ENCODE assay signal across 27 cellular contexts in genomic region chr4:68167166-68167565, GRCh38. TPM values are rescaled to one million over a fixed set of nuclear protein-coding genes. Genes with fewer than 3 reads are reported as not detected.
DNase-seq lines count a peak whose midpoint lies in the region; FAIRE-seq and TF ChIP-seq lines count a peak whose summit lies in the region.
"Had no signal": no experiment of that assay in that cellular context is flagged by ENCODE, and none has a peak within 500 bp of the region (broad histone marks: within the 10 kb centered on the region; RNA-seq: fewer than 3 reads in every experiment).

No MANE protein-coding gene starts in this region.

- H3K9ac ChIP-seq in H1 (replicated peaks in 1 of 4; ENCODE audit: extremely low read depth in 1 of 4, low read depth in 3 of 4, low read length in 3 of 4) (no peak overlapping the region), smooth muscle cell (ENCODE audit: low read depth) (no peak overlapping the region)
- H3K9ac ChIP-seq: BLaER1 had no signal

- H3K79me1 ChIP-seq in H1 (ENCODE audit: low read depth, low read length), result no peaks in the 10 kb centered on the region

- FAIRE-seq in H1 (lab: Jason Lieb, UNC), result no peak
- FAIRE-seq: A549, G401.6, GM12891, GM19239 had no signal

- H3K56ac ChIP-seq in H1 (replicated peaks; ENCODE audit: insufficient read length, low read depth, low read length), result no peak overlapping the region

- H3K27ac ChIP-seq in H1 (ENCODE audit: low read depth, low read length), result no peak overlapping the region
- H3K27ac ChIP-seq in smooth muscle cell (ENCODE audit: low read depth), result no peak overlapping the region
- no peak overlapping the region for H3K27ac ChIP-seq in spleen
- H3K27ac ChIP-seq: 22Rv1, A549, BLaER1 had no signal

- 0 out of 2 replicates have a peak overlapping the region, but pooled peaks have one; percentile 12 for H2AFZ ChIP-seq in H1 (ENCODE audit: low read length)
- no peak overlapping the region for H2AFZ ChIP-seq in smooth muscle cell (ENCODE audit: low read depth)

- no peaks in the 10 kb centered on the region for H3K9me3 ChIP-seq in H1 (ENCODE audit: insufficient read depth in 2 of 2, low read depth in 1 of 2, low read length in 1 of 2)
- H3K9me3 ChIP-seq in smooth muscle cell (replicated peaks; ENCODE audit: low read depth), result no peaks in the 10 kb centered on the region
- H3K9me3 ChIP-seq in spleen, result no peaks in the 10 kb centered on the region
- H3K9me3 ChIP-seq: A549, BE2C, BLaER1 had no signal

- no peak overlapping the region for H3K23ac ChIP-seq in H1 (ENCODE audit: insufficient read length)

- no peaks in the 10 kb centered on the region for H3F3A ChIP-seq in smooth muscle cell (ENCODE audit: low read depth)

- H3K27me3 ChIP-seq in H1 (replicated peaks in 1 of 4; ENCODE audit: control insufficient read depth in 3 of 4, extremely low read depth in 1 of 4, insufficient read depth in 3 of 4, low read length in 3 of 4) (no peaks in the 10 kb centered on the region), smooth muscle cell (ENCODE audit: low read depth) (no peaks in the 10 kb centered on the region), spleen (replicated peaks in 1 of 7) (peaks cover 0 to 4% (median 0%) of the 10 kb centered on the region in 7 donors)
- H3K27me3 ChIP-seq: BE2C, BLaER1 had no signal

- no peak overlapping the region for H4K5ac ChIP-seq in H1 (ENCODE audit: insufficient read length, low read depth, low read length)

- no peak overlapping the region for H3K4ac ChIP-seq in H1 (replicated peaks; ENCODE audit: insufficient read length, low read depth, low read length)

- H2BK12ac ChIP-seq in H1 (ENCODE audit: low read depth, low read length), result no peak overlapping the region

- H3K23me2 ChIP-seq in H1 (ENCODE audit: low read depth, low read length), result no peaks in the 10 kb centered on the region

- H4K91ac ChIP-seq in H1 (replicated peaks; ENCODE audit: insufficient read length, low read length), result no peak overlapping the region

- H3K4me1 ChIP-seq in H1 (replicated peaks in 1 of 4; ENCODE audit: control insufficient read depth in 3 of 4, insufficient read depth in 4 of 4, low read length in 3 of 4), result no peaks in the 10 kb centered on the region
- no peaks in the 10 kb centered on the region for H3K4me1 ChIP-seq in smooth muscle cell (ENCODE audit: low read depth)
- no peaks in the 10 kb centered on the region for H3K4me1 ChIP-seq in spleen
- H3K4me1 ChIP-seq: A549, BE2C, BLaER1 had no signal

- H3K4me2 ChIP-seq in H1 (ENCODE audit: insufficient read depth in 1 of 2, low read depth in 2 of 2, low read length in 2 of 2) (no peak overlapping the region), smooth muscle cell (no peak overlapping the region)
- H3K4me2 ChIP-seq: A549, BLaER1 had no signal

- H2BK15ac ChIP-seq in H1 (ENCODE audit: low read length), result no peak overlapping the region

- no peak for TF ChIP-seq POLR2A in H1 (IDR thresholded peaks at IDR 0.05; ENCODE audit: control extremely low read depth in 1 of 2, low read depth in 2 of 2, low read length in 2 of 2)
- TF ChIP-seq POLR2A in spleen (IDR thresholded peaks at IDR 0.05), result no peak

- no peak overlapping the region for H2BK120ac ChIP-seq in H1 (replicated peaks; ENCODE audit: low read depth, low read length)

- H3K4me3 ChIP-seq in H1 (ENCODE audit: extremely low read depth in 1 of 4, insufficient read depth in 2 of 4, low read depth in 3 of 4, low read length in 4 of 4) (no peak overlapping the region), smooth muscle cell (no peak overlapping the region), spleen (no peak overlapping the region)
- H3K4me3 ChIP-seq: A549, BLaER1 had no signal

- H3K79me2 ChIP-seq in H1 (ENCODE audit: control insufficient read depth in 1 of 2, insufficient read depth in 2 of 2, low read length in 2 of 2) (no peaks in the 10 kb centered on the region), smooth muscle cell (ENCODE audit: low read depth) (no peaks in the 10 kb centered on the region)

- POLR2A ChIA-PET in H1 (lab: Charles Lee; ENCODE audit: partially characterized antibody), result no interaction called here

- TF ChIP-seq RAD21 in H1 (IDR thresholded peaks at IDR 0.05 in 1 of 2, conservative IDR thresholded peaks at IDR 0.05 in 1 of 2; ENCODE audit: low read depth in 2 of 2, low read length in 2 of 2), result no peak

- H4K20me1 ChIP-seq in H1 (replicated peaks in 1 of 2; ENCODE audit: control insufficient read depth in 1 of 2, insufficient read depth in 2 of 2, low read length in 2 of 2), result no peaks in the 10 kb centered on the region
- H4K20me1 ChIP-seq in smooth muscle cell (ENCODE audit: low read depth), result no peaks in the 10 kb centered on the region
- H4K20me1 ChIP-seq: BLaER1 had no signal

- TF ChIP-seq EP300 in H1 (IDR thresholded peaks at IDR 0.05; ENCODE audit: borderline replicate concordance in 1 of 2, low read depth in 2 of 2, low read length in 2 of 2), result no peak

- no peak overlapping the region for H3K14ac ChIP-seq in H1 (ENCODE audit: insufficient read length)

- H3K18ac ChIP-seq in H1 (ENCODE audit: extremely low read depth, low read length), result no peak overlapping the region

- WGBS in H1 (ENCODE audit: extremely low coverage in 1 of 2, insufficient coverage in 1 of 2, insufficient read length in 1 of 2, insufficient replicate concordance in 2 of 2, low coverage in 1 of 2, low lambda C conversion rate in 2 of 2, missing lambda C conversion rate in 1 of 2), 2 experiments, result 69% methylated on average over 2 of the region's 2 CpGs; no CpG with 5 or more reads in 1 of the 2 experiments
- 82% methylated on average over 2 of the region's 2 CpGs for WGBS in smooth muscle cell (ENCODE audit: low lambda C conversion rate)
- 51 to 55% (median 54%) methylated on average over 2 of the region's 2 CpGs for WGBS in spleen, 5 donors

- CTCF ChIA-PET in H1 (lab: Charles Lee; ENCODE audit: partially characterized antibody), result interaction anchor here (1.4 to 2.1 kb wide), 3 partner anchors 9 to 249 kb away, joined by 4 to 12 read pairs (median 7); no protein-coding TSS in a partner anchor

- H2AK5ac ChIP-seq in H1 (ENCODE audit: low read depth, low read length), result no peak overlapping the region

- intact Hi-C loops in spleen (cut with DNase I; ENCODE audit: low total_unique reads), result no loop called here

- H2BK20ac ChIP-seq in H1 (ENCODE audit: low read length), result no peak overlapping the region

- H2BK5ac ChIP-seq in H1 (ENCODE audit: low read depth, low read length), result no peak overlapping the region

- TF ChIP-seq CTCF in H1 (IDR thresholded peaks at IDR 0.05; ENCODE audit: control extremely low read depth in 1 of 3, insufficient read depth in 1 of 3, low read depth in 1 of 3, low read length in 3 of 3) (no peak), smooth muscle cell (IDR thresholded peaks at IDR 0.05; ENCODE audit: borderline replicate concordance, insufficient read depth, poor library complexity, severe bottlenecking) (no peak), spleen (IDR thresholded peaks at IDR 0.05 in 8 of 11, conservative IDR thresholded peaks at IDR 0.05 in 3 of 11) (no peak)

- H3K36me3 ChIP-seq in H1 (ENCODE audit: control insufficient read depth in 2 of 4, insufficient read depth in 4 of 4, low read length in 3 of 4) (no peaks in the 10 kb centered on the region), smooth muscle cell (ENCODE audit: low read depth) (no peaks in the 10 kb centered on the region), spleen (no peaks in the 10 kb centered on the region)
- H3K36me3 ChIP-seq: BE2C, BLaER1 had no signal

- DNase-seq in DMS 273 (lab: John Stamatoyannopoulos, UW; ENCODE audit: unreplicated experiment) (peak; percentile 17), DMS 273 treated with DMSO at 0.1 percent for 48 hours (lab: John Stamatoyannopoulos, UW) (no peak), cerebellar cortex (ENCODE audit: low spot score) (peak; percentile 42), H1 (ENCODE audit: low read depth in 1 of 2, low spot score in 2 of 2) (no peak), smooth muscle cell (lab: John Stamatoyannopoulos, UW; ENCODE audit: unreplicated experiment) (no peak), spleen (no peak)
- DNase-seq in activated effector memory CD4-positive, alpha-beta T cell treated with anti-CD3 and anti-CD28 coated beads, Interleukin-2, amount 50 U/mL, for 16 hours, result no peak
- DNase-seq: BE2C; CD4-positive, alpha-beta memory T cell; CD4-positive, CD25-positive, alpha-beta regulatory T cell; CD8-positive, alpha-beta memory T cell; COR-L47; DMS153; DMS53; DMS79; DND-41; EL; GF-D8 had no signal

- no peak overlapping the region for H4K8ac ChIP-seq in H1 (ENCODE audit: extremely low read depth, insufficient read depth, low read length)

TF ChIP-seq in H1, 55 proteins besides CTCF, POLR2A, EP300 and RAD21:
- TF ChIP-seq TBP (IDR thresholded peaks at IDR 0.05; ENCODE audit: low read depth, low read length) (no peak), SP1 (IDR thresholded peaks at IDR 0.05; ENCODE audit: low read depth, low read length) (no peak), SP4 (IDR thresholded peaks at IDR 0.05; ENCODE audit: low read length) (no peak), TAF1 (IDR thresholded peaks at IDR 0.05; ENCODE audit: low read depth, low read length) (no peak), PHF8 (conservative IDR thresholded peaks at IDR 0.05; ENCODE audit: low read depth, low read length) (no peak), TAF7 (optimal IDR thresholded peaks at IDR 0.05; ENCODE audit: borderline replicate concordance, low read depth, low read length) (no peak), KDM4A (IDR thresholded peaks at IDR 0.05; ENCODE audit: low read depth, low read length, severe bottlenecking) (no peak), FOSL1 (IDR thresholded peaks at IDR 0.05; ENCODE audit: insufficient read depth, low read depth, low read length) (no peak), GTF2F1 (IDR thresholded peaks at IDR 0.05; ENCODE audit: borderline replicate concordance, low read depth, low read length) (no peak), NRF1 (IDR thresholded peaks at IDR 0.05; ENCODE audit: low read depth, low read length) (no peak), EZH2 (IDR thresholded peaks at IDR 0.05; ENCODE audit: low read depth, low read length, severe bottlenecking) (no peak)

RNA-seq across cellular contexts. Expression of gene TMPRSS11F, which starts 37.5 kb away (rescaled TPM):
- not detected in 2 replicates for total RNA-seq in H1 (2021; fragmentation: NEBNext Ultra II Directional; extraction: Animal tissue kit (Norgen Biotek cat#: 25700))
- not detected in 2 replicates for polyA plus RNA-seq in H1 (2011; rRNA removed)
- not detected for polyA plus RNA-seq in H1 (2011; cell fraction: cytosol; rRNA removed)
- not detected for polyA plus RNA-seq in H1 (2011; cell fraction: nucleus; rRNA removed)
- polyA plus RNA-seq in H1 (2012, experiment 1 of 2), result not detected in 4 replicates
- polyA plus RNA-seq in H1 (2012, experiment 2 of 2), result not detected
- polyA plus RNA-seq in H1 (2013, experiment 1 of 2), result 0.04 TPM
- polyA plus RNA-seq in H1 (2013, experiment 2 of 2), result 0.06 TPM
- polyA minus RNA-seq in H1 (2011; rRNA and poly(A)+ RNA removed), result not detected in 2 replicates
- not detected for polyA minus RNA-seq in H1 (2011; cell fraction: cytosol; rRNA and poly(A)+ RNA removed)
- not detected for polyA minus RNA-seq in H1 (2011; cell fraction: nucleus; rRNA and poly(A)+ RNA removed)
- 0.40 and 1.0 TPM in 2 replicates for total RNA-seq in smooth muscle cell
- 0.46 TPM in 1 of 2 replicates, not detected in the other for polyA plus RNA-seq in smooth muscle cell
- not detected for total RNA-seq in spleen
- not detected for polyA plus RNA-seq in spleen
- total RNA-seq: A172; CD4-positive, alpha-beta memory T cell; CD4-positive, CD25-positive, alpha-beta regulatory T cell; CD8-positive, alpha-beta memory T cell had no signal
- polyA plus RNA-seq: A549; AG04450; CD14-positive monocyte; CD4-positive, alpha-beta memory T cell; CD4-positive, CD25-positive, alpha-beta regulatory T cell; CD8-positive, alpha-beta memory T cell had no signal

Comparison
In these comparisons a context has a peak if more than half of its experiments do, and no peak if none do; other contexts are left out.
1. DNase-seq: peak in DMS 273 (single experiment) and cerebellar cortex (single experiment); none in DMS 273 treated with DMSO at 0.1 percent for 48 hours (single experiment), H1 (0 of 2), smooth muscle cell (single experiment), activated effector memory CD4-positive, alpha-beta T cell treated with anti-CD3 and anti-CD28 coated beads, Interleukin-2, amount 50 U/mL, for 16 hours (single experiment) and spleen (single experiment).